18 cellular contexts compared by ENCODE assay signal in the genomic region with DNA sequence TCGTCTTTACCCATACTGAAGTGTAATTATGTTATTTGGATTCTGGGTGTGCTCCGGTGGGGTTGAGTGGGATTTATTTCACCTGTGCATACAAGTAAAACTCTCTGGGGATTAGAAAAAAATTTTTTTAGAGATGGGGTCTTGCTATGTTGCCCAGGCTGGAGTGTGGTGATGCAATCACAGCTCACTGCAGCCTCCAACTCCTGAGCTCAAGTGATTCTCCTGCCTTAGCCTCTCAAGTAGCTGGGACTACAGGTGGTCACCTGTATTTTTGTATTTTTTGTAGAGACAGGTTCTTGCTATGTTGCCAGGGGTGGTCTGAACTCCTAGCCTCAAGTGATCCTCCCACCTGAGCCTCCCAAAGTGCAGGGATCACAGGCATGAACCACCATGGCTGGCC. TPM values are rescaled to one million over a fixed set of nuclear protein-coding genes. Genes with fewer than 3 reads are reported as not detected.
"Had no signal": no experiment of that assay in that cellular context is flagged by ENCODE, and none has a peak within 500 bp of the region (broad histone marks: within the 10 kb centered on the region; RNA-seq: fewer than 3 reads in every experiment).

No MANE protein-coding gene starts in this region.

RNA-seq across cellular contexts. Expression of gene OCM, which starts 9.6 kb away (rescaled TPM):
- total RNA-seq: colonic mucosa, dermis microvascular lymphatic vessel endothelial cell, endodermal cell, esophagus mucosa, esophagus squamous epithelium, gastrocnemius medialis, glomerular endothelial cell, heart right ventricle, kidney epithelial cell, left cardiac atrium, left lung, left ventricle myocardium superior, lower leg skin, lower lobe of right lung, lung microvascular endothelial cell, mesenteric fat pad, myocyte had no signal
- polyA plus RNA-seq: heart right ventricle, keratinocyte had no signal
